In genomic region chr7:139071683-139072082, GRCh38 we compare ENCODE assay signal across 25 cellular contexts. TPM values are rescaled to one million over a fixed set of nuclear protein-coding genes. Genes with fewer than 3 reads are reported as not detected.
DNase-seq lines count a peak whose midpoint lies in the region; ATAC-seq, FAIRE-seq and TF ChIP-seq lines count a peak whose summit lies in the region.
"Had no signal": no experiment of that assay in that cellular context is flagged by ENCODE, and none has a peak within 500 bp of the region (broad histone marks: within the 10 kb centered on the region; RNA-seq: fewer than 3 reads in every experiment).

No MANE protein-coding gene starts in this region.

- TF ChIP-seq CTCF in GM12878 (IDR thresholded peaks at IDR 0.05 in 2 of 3, conservative IDR thresholded peaks at IDR 0.05 in 1 of 3; ENCODE audit: control insufficient read depth in 2 of 3, extremely low read depth in 1 of 3, insufficient read depth in 1 of 3, low read depth in 3 of 3, low read length in 3 of 3) (no peak), hepatocyte (IDR thresholded peaks at IDR 0.05; ENCODE audit: poor library complexity) (no peak)

- peaks cover 71% of the 10 kb centered on the region for H3K36me3 Mint-ChIP-seq in activated CD8-positive, alpha-beta memory T cell treated with anti-CD3 and anti-CD28 coated beads, Interleukin-2, amount 10 ng/mL, durations not matched to agents 7 days and 5 days
- peaks cover 72% of the 10 kb centered on the region for H3K36me3 Mint-ChIP-seq in T-helper 2 cell treated with Interferon-gamma antibody and Interleukin-4, amounts not matched to agents 5 μg/mL and 100 μg/mL, for 36 hours (ENCODE audit: low read depth)

- H3K27me3 ChIP-seq in GM12878 (replicated peaks in 1 of 2; ENCODE audit: control insufficient read depth in 2 of 2, insufficient read depth in 2 of 2, low read length in 1 of 2) (no peaks in the 10 kb centered on the region), hepatocyte (no peaks in the 10 kb centered on the region)
- H3K27me3 ChIP-seq: BLaER1 treated with 17β-estradiol and CSF1 and Interleukin-3, amounts not matched to agents 10 nM and 100 nM; dorsolateral prefrontal cortex; gastrocnemius medialis had no signal

- H3K27me3 Mint-ChIP-seq in activated CD8-positive, alpha-beta memory T cell treated with anti-CD3 and anti-CD28 coated beads, Interleukin-2, amount 10 ng/mL, durations not matched to agents 7 days and 5 days = no peaks in the 10 kb centered on the region
- no peaks in the 10 kb centered on the region for H3K27me3 Mint-ChIP-seq in T-helper 2 cell treated with Interferon-gamma antibody and Interleukin-4, amounts not matched to agents 5 μg/mL and 100 μg/mL, for 36 hours (ENCODE audit: low read depth)

- H3K27ac ChIP-seq in GM12878 (ENCODE audit: control insufficient read depth, insufficient read depth) (no peak overlapping the region), hepatocyte (no peak overlapping the region)
- H3K27ac ChIP-seq: A549; BLaER1 treated with 17β-estradiol and CSF1 and Interleukin-3, amounts not matched to agents 10 nM and 100 nM; dorsolateral prefrontal cortex; gastrocnemius medialis; prostate gland had no signal

- H3K4me3 Mint-ChIP-seq in activated CD8-positive, alpha-beta memory T cell treated with anti-CD3 and anti-CD28 coated beads, Interleukin-2, amount 10 ng/mL, durations not matched to agents 7 days and 5 days = peak overlapping the region; percentile 34
- peak overlapping the region; percentile 59 for H3K4me3 Mint-ChIP-seq in T-helper 2 cell treated with Interferon-gamma antibody and Interleukin-4, amounts not matched to agents 5 μg/mL and 100 μg/mL, for 36 hours
- H3K4me3 Mint-ChIP-seq: H9 had no signal

- FAIRE-seq in GM12878 (lab: Jason Lieb, UNC) = no peak
- FAIRE-seq: A549, urothelium cell line had no signal

- peaks cover 7% of the 10 kb centered on the region; the same call in 1 of the 2 replicates for H3K4me1 ChIP-seq in GM12878 (ENCODE audit: control insufficient read depth, insufficient read depth, low read length)
- H3K4me1 ChIP-seq in hepatocyte (ENCODE audit: insufficient read depth) = no peaks in the 10 kb centered on the region
- H3K4me1 ChIP-seq: gastrocnemius medialis, prostate gland had no signal

- no peaks in the 10 kb centered on the region for H4K20me1 ChIP-seq in GM12878 (ENCODE audit: control insufficient read depth, insufficient read depth)
- no peaks in the 10 kb centered on the region for H4K20me1 ChIP-seq in hepatocyte (ENCODE audit: insufficient read depth, poor library complexity, severe bottlenecking)

- peak; percentile 82 for DNase-seq in activated CD8-positive, alpha-beta memory T cell treated with anti-CD3 and anti-CD28 coated beads, Interleukin-2, amount 10 ng/mL, durations not matched to agents 7 days and 5 days
- DNase-seq in activated CD8-positive, alpha-beta memory T cell treated with anti-CD3 and anti-CD28 coated beads, Interleukin-2, amount 50 U/mL, for 48 hours = no peak
- DNase-seq in T-helper 2 cell treated with Interferon-gamma antibody and Interleukin-4, amounts not matched to agents 5 μg/mL and 100 μg/mL, for 36 hours (ENCODE audit: low spot score) = no peak
- no peak for DNase-seq in GM12878 (ENCODE audit: low read depth, low spot score)
- no peak for DNase-seq in stimulated activated naive CD8-positive, alpha-beta T cell treated with anti-CD3 and anti-CD28 coated beads, Interleukin-15, Interleukin-2, amounts not matched to agents 100 U/mL and 50 U/mL, for 24 hours
- no peak for DNase-seq in hepatocyte (ENCODE audit: low spot score)
- no peak for DNase-seq in activated CD4-positive, CD25-positive, alpha-beta regulatory T cell treated with anti-CD3 and anti-CD28 coated beads, Interleukin-2, amount 50 U/mL, for 72 hours
- DNase-seq: activated CD4-positive, CD25-positive, alpha-beta regulatory T cell; caudate nucleus; DMS153; dorsolateral prefrontal cortex; gastrocnemius medialis; GF-D8; H9; NCI-H146; PC-3; stimulated activated CD4-positive, alpha-beta T cell treated with anti-CD3 and anti-CD28 coated beads, Interleukin-2, amount 100 ng/mL, for 48 hours; T-helper 9 cell had no signal

- TF ChIP-seq POLR2A in GM12878 (IDR thresholded peaks at IDR 0.05; ENCODE audit: low read depth, low read length) = no peak

- CTCF ChIA-PET in activated CD8-positive, alpha-beta memory T cell treated with anti-CD3 and anti-CD28 coated beads, Interleukin-2, amount 10 ng/mL, durations not matched to agents 7 days and 5 days (lab: Charles Lee) = interaction anchor here (1.2 to 2.6 kb wide), 5 partner anchors 12 to 185 kb away, joined by 3 to 9 read pairs (median 4); no protein-coding TSS in a partner anchor
- CTCF ChIA-PET in GM12878 (lab: Yijun Ruan, JAX) = interaction anchor here (0.8 to 4.3 kb wide), 3 partner anchors 12 to 185 kb away, joined by 3 to 57 read pairs (median 5); no protein-coding TSS in a partner anchor

- H3K4me1 Mint-ChIP-seq in activated CD8-positive, alpha-beta memory T cell treated with anti-CD3 and anti-CD28 coated beads, Interleukin-2, amount 10 ng/mL, durations not matched to agents 7 days and 5 days = peaks cover 56% of the 10 kb centered on the region
- H3K4me1 Mint-ChIP-seq in T-helper 2 cell treated with Interferon-gamma antibody and Interleukin-4, amounts not matched to agents 5 μg/mL and 100 μg/mL, for 36 hours (ENCODE audit: low read depth) = peaks cover 45% of the 10 kb centered on the region

- H3K4me2 ChIP-seq in GM12878 (ENCODE audit: control insufficient read depth, insufficient read depth) (no peak overlapping the region), hepatocyte (no peak overlapping the region)
- H3K4me2 ChIP-seq: A549; BLaER1 treated with 17β-estradiol and CSF1 and Interleukin-3, amounts not matched to agents 10 nM and 100 nM had no signal

- H3K9me3 Mint-ChIP-seq in activated CD8-positive, alpha-beta memory T cell treated with anti-CD3 and anti-CD28 coated beads, Interleukin-2, amount 10 ng/mL, durations not matched to agents 7 days and 5 days (ENCODE audit: low read depth) = no peaks in the 10 kb centered on the region
- no peaks in the 10 kb centered on the region for H3K9me3 Mint-ChIP-seq in T-helper 2 cell treated with Interferon-gamma antibody and Interleukin-4, amounts not matched to agents 5 μg/mL and 100 μg/mL, for 36 hours

- H3K9ac ChIP-seq in GM12878 (ENCODE audit: control insufficient read depth, insufficient read depth, low read length) = no peak overlapping the region
- H3K9ac ChIP-seq: BLaER1 treated with 17β-estradiol and CSF1 and Interleukin-3, amounts not matched to agents 10 nM and 100 nM had no signal

- H3K36me3 ChIP-seq in GM12878 (ENCODE audit: control insufficient read depth in 2 of 2, insufficient read depth in 2 of 2, low read length in 1 of 2) (peaks cover 27 to 48% of the 10 kb centered on the region in 2 experiments), hepatocyte (replicated peaks; ENCODE audit: insufficient read depth, low read depth) (no peaks in the 10 kb centered on the region)
- H3K36me3 ChIP-seq: prostate gland had no signal

- H2AFZ ChIP-seq in GM12878 (ENCODE audit: control insufficient read depth, low read depth, low read length) (no peak overlapping the region), hepatocyte (no peak overlapping the region)

- TF ChIP-seq RAD21 in GM12878 (IDR thresholded peaks at IDR 0.05; ENCODE audit: insufficient read depth, low read depth, low read length) = no peak

- SMC1A ChIA-PET in GM12878 (lab: Charles Lee; ENCODE audit: uncharacterized antibody, unreplicated experiment) = interaction anchor here (0.7 kb wide), 1 partner anchor 501 kb away, joined by 3 read pairs; no protein-coding TSS in a partner anchor

- H3K9me2 ChIP-seq in hepatocyte (replicated peaks; ENCODE audit: insufficient read depth) = no peaks in the 10 kb centered on the region

- peak overlapping the region; percentile 83 for H3K27ac Mint-ChIP-seq in activated CD8-positive, alpha-beta memory T cell treated with anti-CD3 and anti-CD28 coated beads, Interleukin-2, amount 10 ng/mL, durations not matched to agents 7 days and 5 days
- H3K27ac Mint-ChIP-seq in T-helper 2 cell treated with Interferon-gamma antibody and Interleukin-4, amounts not matched to agents 5 μg/mL and 100 μg/mL, for 36 hours = peak overlapping the region; percentile 80
- H3K27ac Mint-ChIP-seq: H9 had no signal

- 83% methylated on average over 4 of the region's 4 CpGs for WGBS in GM12878 (ENCODE audit: insufficient coverage, insufficient replicate concordance, low lambda C conversion rate, missing lambda C conversion rate)
- 94% methylated on average over 4 of the region's 4 CpGs for WGBS in hepatocyte (ENCODE audit: low lambda C conversion rate, missing lambda C conversion rate)

- BruUV-seq in GM12878 (replicated peaks; lab: Mats Ljungman, UMichigan) = TSS peak; percentile 28

- RAD21 ChIA-PET in GM12878 (lab: Charles Lee; ENCODE audit: unreplicated experiment) = no interaction called here

- H3K79me2 ChIP-seq in GM12878 (ENCODE audit: control insufficient read depth, insufficient read depth, low read length) (no peaks in the 10 kb centered on the region), hepatocyte (peaks cover 3% of the 10 kb centered on the region)

- H3K4me3 ChIP-seq in GM12878 (no peak overlapping the region), hepatocyte (no peak overlapping the region)
- H3K4me3 ChIP-seq: A549; BLaER1 treated with 17β-estradiol and CSF1 and Interleukin-3, amounts not matched to agents 10 nM and 100 nM; dorsolateral prefrontal cortex; gastrocnemius medialis; prostate gland had no signal

- POLR2A ChIA-PET in GM12878 (lab: Charles Lee) = interaction anchor here (1.1 kb wide), 1 partner anchor 35 kb away, joined by 3 read pairs; no protein-coding TSS in a partner anchor

- in situ Hi-C loops in GM12878 (cut with MboI) = no loop called here

- intact Hi-C loops in GM12878 (cut with micrococcal nuclease; ENCODE audit: unreplicated experiment) = no loop called here

- ATAC-seq in activated CD8-positive, alpha-beta memory T cell treated with anti-CD3 and anti-CD28 coated beads, Interleukin-2, amount 10 ng/mL, durations not matched to agents 7 days and 5 days = peak; percentile 65
- no peak for ATAC-seq in GM12878
- peak; percentile 10 for ATAC-seq in stimulated activated naive CD8-positive, alpha-beta T cell treated with anti-CD3 and anti-CD28 coated beads, Interleukin-15, Interleukin-2, amounts not matched to agents 100 U/mL and 50 U/mL, for 24 hours
- ATAC-seq in HG02678 (IDR thresholded peaks at IDR 0.05; ENCODE audit: unreplicated experiment) = no peak
- ATAC-seq: A549, esophagus mucosa, gastrocnemius medialis, PC-3 had no signal

- H3K9me3 ChIP-seq in GM12878 (replicated peaks; ENCODE audit: control insufficient read depth, insufficient read depth, low read length) (no peaks in the 10 kb centered on the region), hepatocyte (ENCODE audit: low read depth) (no peaks in the 10 kb centered on the region)
- H3K9me3 ChIP-seq: A549; BLaER1 treated with 17β-estradiol and CSF1 and Interleukin-3, amounts not matched to agents 10 nM and 100 nM; gastrocnemius medialis; prostate gland had no signal

- no peak for TF ChIP-seq EP300 in GM12878 (IDR thresholded peaks at IDR 0.05; ENCODE audit: borderline replicate concordance in 1 of 2, control insufficient read depth in 1 of 2, low read depth in 2 of 2, low read length in 2 of 2)

RNA-seq across cellular contexts. Expression of gene ZC3HAV1L, which starts 35.8 kb away (rescaled TPM):
- 10 to 100 TPM; 15.7 to 17.9 TPM for total RNA-seq in activated CD8-positive, alpha-beta memory T cell treated with anti-CD3 and anti-CD28 coated beads, Interleukin-2, amount 10 ng/mL, durations not matched to agents 7 days and 5 days
- 74.5 and 88.6 TPM in 2 replicates for total RNA-seq in GM12878 (2013; cell fraction: nucleolus; rRNA removed)
- total RNA-seq in GM12878 (2014; rRNA removed) (4.7 and 4.8 TPM in 2 replicates), GM12878 (2014; rRNA removed; fragmentation: Illumina TruSeq; extraction: Trizol) (4.5 and 6.6 TPM in 2 replicates), GM12878 (2021) (10.5 and 10.6 TPM in 2 replicates), hepatocyte (29.0 and 29.9 TPM in 2 replicates)
- 3.5 TPM for polyA plus RNA-seq in GM12878 (2011; ENCODE audit: low read depth)
- polyA plus RNA-seq in GM12878 (2011; rRNA removed) (16.3 and 19.9 TPM in 2 replicates), GM12878 (2014; fragmentation: Illumina TruSeq; extraction: Trizol) (5.1 and 5.4 TPM in 2 replicates), GM12878 (2014; fragmentation: Nextera tagmentation; extraction: Ambion mirVana) (under 1 TPM; 0.09 to 0.18 TPM), GM12878 (2014; rRNA removed) (10.8 and 11.5 TPM in 2 replicates), GM12878 (2016; fragmentation: Nextera tagmentation; extraction: Ambion mirVana) (1 to 10 TPM; 4.6 to 5.2 TPM), hepatocyte (10.3 and 11.6 TPM in 2 replicates)
- 19.2 and 20.8 TPM in 2 replicates for polyA plus RNA-seq in GM12878 (2011; cell fraction: cytosol; rRNA removed)
- 10.6 and 10.9 TPM in 2 replicates for polyA plus RNA-seq in GM12878 (2011; cell fraction: nucleus; rRNA removed)
- 3.4 and 6.4 TPM in 2 replicates for polyA plus RNA-seq in GM12878 (2012)
- 8.2 and 11.6 TPM in 2 replicates for polyA minus RNA-seq in GM12878 (2011; rRNA and poly(A)+ RNA removed)
- polyA minus RNA-seq in GM12878 (2011; cell fraction: cytosol; rRNA and poly(A)+ RNA removed) = 11.1 and 11.6 TPM in 2 replicates
- polyA minus RNA-seq in GM12878 (2011; cell fraction: nucleus; rRNA and poly(A)+ RNA removed) = 4.8 and 5.5 TPM in 2 replicates
- total RNA-seq: H9 had no signal
- polyA plus RNA-seq: neural cell had no signal

RNA-seq across cellular contexts. Expression of gene ZC3HAV1, which starts 37.8 kb away (rescaled TPM):
- total RNA-seq in activated CD8-positive, alpha-beta memory T cell treated with anti-CD3 and anti-CD28 coated beads, Interleukin-2, amount 10 ng/mL, durations not matched to agents 7 days and 5 days = 100 to 1,000 TPM; 125 to 139 TPM
- 42.6 and 46.8 TPM in 2 replicates for total RNA-seq in GM12878 (2013; cell fraction: nucleolus; rRNA removed)
- total RNA-seq in GM12878 (2014; rRNA removed) (43.1 and 45.4 TPM in 2 replicates), GM12878 (2014; rRNA removed; fragmentation: Illumina TruSeq; extraction: Trizol) (46.3 and 47.5 TPM in 2 replicates), GM12878 (2021) (49.4 and 55.3 TPM in 2 replicates), hepatocyte (25.5 and 27.9 TPM in 2 replicates)
- 17.9 TPM for polyA plus RNA-seq in GM12878 (2011; ENCODE audit: low read depth)
- polyA plus RNA-seq in GM12878 (2011; rRNA removed) (24.1 and 29.8 TPM in 2 replicates), GM12878 (2014; fragmentation: Illumina TruSeq; extraction: Trizol) (48.5 and 58.2 TPM in 2 replicates), GM12878 (2014; fragmentation: Nextera tagmentation; extraction: Ambion mirVana) (10 to 100 TPM; 18.5 to 19.7 TPM), GM12878 (2014; rRNA removed) (32.4 and 35.2 TPM in 2 replicates), GM12878 (2016; fragmentation: Nextera tagmentation; extraction: Ambion mirVana) (10 to 100 TPM; 46.4 to 51.4 TPM), hepatocyte (20.4 and 23.8 TPM in 2 replicates)
- 21.6 and 24.2 TPM in 2 replicates for polyA plus RNA-seq in GM12878 (2011; cell fraction: cytosol; rRNA removed)
- polyA plus RNA-seq in GM12878 (2011; cell fraction: nucleus; rRNA removed) = 17.6 and 24.1 TPM in 2 replicates
- polyA plus RNA-seq in GM12878 (2012) = 20.0 and 21.3 TPM in 2 replicates
- 35.4 and 46.3 TPM in 2 replicates for polyA minus RNA-seq in GM12878 (2011; rRNA and poly(A)+ RNA removed)
- polyA minus RNA-seq in GM12878 (2011; cell fraction: cytosol; rRNA and poly(A)+ RNA removed) = 17.9 and 26.4 TPM in 2 replicates
- 20.9 and 39.8 TPM in 2 replicates for polyA minus RNA-seq in GM12878 (2011; cell fraction: nucleus; rRNA and poly(A)+ RNA removed)

Comparison
In these comparisons a context has a peak if more than half of its experiments do, and no peak if none do; other contexts are left out.
1. ATAC-seq: peak in activated CD8-positive, alpha-beta memory T cell treated with anti-CD3 and anti-CD28 coated beads, Interleukin-2, amount 10 ng/mL, durations not matched to agents 7 days and 5 days (single experiment) and stimulated activated naive CD8-positive, alpha-beta T cell treated with anti-CD3 and anti-CD28 coated beads, Interleukin-15, Interleukin-2, amounts not matched to agents 100 U/mL and 50 U/mL, for 24 hours (single experiment); none in GM12878 (single experiment) and HG02678 (single experiment).